In the genomic region with DNA sequence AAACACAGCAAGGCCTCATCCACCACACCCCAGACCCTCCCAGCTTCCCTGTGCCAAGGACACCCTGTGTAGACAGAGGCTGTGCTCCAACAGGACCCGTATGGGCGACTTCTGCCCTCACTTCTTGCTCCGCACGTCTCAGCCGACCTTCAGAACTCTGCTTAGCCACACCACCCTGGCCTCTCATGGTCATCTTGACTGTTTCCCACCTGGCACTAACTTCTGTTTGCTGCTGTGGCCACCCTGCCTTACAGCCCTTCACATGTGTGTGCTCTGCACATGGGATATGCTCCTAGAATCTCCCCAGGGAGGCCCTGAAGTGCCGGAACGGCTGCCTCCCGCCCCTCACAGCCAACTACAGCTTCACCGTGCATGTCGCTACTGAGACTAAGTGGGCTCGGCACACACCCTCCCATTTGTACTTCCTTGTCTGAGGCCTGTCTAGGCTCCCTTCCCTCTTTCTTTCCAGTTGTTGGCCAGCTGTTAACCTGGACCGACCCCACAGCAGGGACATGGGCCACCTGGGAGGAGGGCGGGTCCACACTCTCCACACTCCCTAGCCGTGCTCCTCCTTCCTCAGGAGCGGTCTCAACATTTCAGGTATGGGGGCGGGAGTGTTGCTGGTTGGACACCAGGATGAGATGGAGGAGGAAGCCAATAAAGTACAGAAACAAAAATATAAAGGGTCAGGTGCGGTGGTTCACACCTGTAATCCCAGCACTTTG, we compare ENCODE assay signal across 13 cellular contexts.
DNase-seq lines count a peak whose midpoint lies in the region; ATAC-seq and TF ChIP-seq lines count a peak whose summit lies in the region.
"Had no signal": no experiment of that assay in that cellular context is flagged by ENCODE, and none has a peak within 500 bp of the region (broad histone marks: within the 10 kb centered on the region; RNA-seq: fewer than 3 reads in every experiment).

No MANE protein-coding gene starts in this region.

- H3K4me1 Mint-ChIP-seq in chondrocyte (ENCODE audit: low read depth), result peaks cover 6% of the 10 kb centered on the region
- no peaks in the 10 kb centered on the region for H3K4me1 Mint-ChIP-seq in progenitor cell of endocrine pancreas (ENCODE audit: low read depth)

- H3K9me3 Mint-ChIP-seq in chondrocyte (ENCODE audit: low read depth) (no peaks in the 10 kb centered on the region), progenitor cell of endocrine pancreas (ENCODE audit: low read depth) (no peaks in the 10 kb centered on the region)

- TF ChIP-seq CTCF in chondrocyte (IDR thresholded peaks at IDR 0.05) (no peak), progenitor cell of endocrine pancreas (IDR thresholded peaks at IDR 0.05; ENCODE audit: unreplicated experiment) (no peak), GM10266 (IDR thresholded peaks at IDR 0.05; ENCODE audit: control insufficient read depth, insufficient read depth, low read depth, missing control alignments) (no peak)

- no peak overlapping the region for H3K4me3 ChIP-seq in H7 (ENCODE audit: insufficient read depth, low read depth, low read length)

- no peaks in the 10 kb centered on the region for H3K27me3 ChIP-seq in H7 (ENCODE audit: control insufficient read depth, insufficient read depth, low read length)

- H3K27ac Mint-ChIP-seq in chondrocyte (ENCODE audit: unreplicated experiment), result no peak overlapping the region
- peak overlapping the region; percentile 43 for H3K27ac Mint-ChIP-seq in progenitor cell of endocrine pancreas
- H3K27ac Mint-ChIP-seq: T-helper 17 cell had no signal

- H3K36me3 ChIP-seq in H7 (replicated peaks; ENCODE audit: control insufficient read depth, insufficient read depth, low read length), result peaks cover 4% of the 10 kb centered on the region

- peak; percentile 42 for DNase-seq in DMS79 (lab: John Stamatoyannopoulos, UW)
- peak; percentile 27 for DNase-seq in H7
- DNase-seq in chondrocyte (ENCODE audit: low spot score), result peak; percentile 64
- no peak for DNase-seq in progenitor cell of endocrine pancreas (ENCODE audit: low spot score, unreplicated experiment)
- DNase-seq in GM10266 (ENCODE audit: extremely low spot score), result no peak
- no peak for DNase-seq in kidney glomerular epithelial cell (lab: John Stamatoyannopoulos, UW)
- DNase-seq: foreskin fibroblast, KG1, NCI-H2081 treated with DMSO at 0.1 percent for 48 hours, T-helper 17 cell had no signal

- H3K27me3 Mint-ChIP-seq in chondrocyte (ENCODE audit: low read depth) (no peaks in the 10 kb centered on the region), progenitor cell of endocrine pancreas (no peaks in the 10 kb centered on the region)
- H3K27me3 Mint-ChIP-seq: T-helper 17 cell had no signal

- H3K36me3 Mint-ChIP-seq in chondrocyte (ENCODE audit: low read depth) (peaks cover 2% of the 10 kb centered on the region), progenitor cell of endocrine pancreas (ENCODE audit: insufficient read depth) (peaks cover 8% of the 10 kb centered on the region)

- ATAC-seq in HG02852 (IDR thresholded peaks at IDR 0.05; ENCODE audit: unreplicated experiment) (no peak), GM19463 (IDR thresholded peaks at IDR 0.05; ENCODE audit: unreplicated experiment) (no peak)
- ATAC-seq: Panc1, T-helper 17 cell had no signal

- H3K4me3 Mint-ChIP-seq in chondrocyte (ENCODE audit: unreplicated experiment) (no peak overlapping the region), progenitor cell of endocrine pancreas (ENCODE audit: low read depth) (no peak overlapping the region)
- H3K4me3 Mint-ChIP-seq: T-helper 17 cell had no signal

Comparison
In these comparisons a context has a peak if more than half of its experiments do, and no peak if none do; other contexts are left out.
1. DNase-seq: peak in DMS79 (single experiment), H7 (single experiment) and chondrocyte (single experiment); none in progenitor cell of endocrine pancreas (single experiment), GM10266 (single experiment) and kidney glomerular epithelial cell (single experiment).